11 cellular contexts compared by ENCODE assay signal in genomic region chr12:112839386-112839972, GRCh38. TPM values are rescaled to one million over a fixed set of nuclear protein-coding genes. Genes with fewer than 3 reads are reported as not detected.
DNase-seq lines count a peak whose midpoint lies in the region; ATAC-seq lines count a peak whose summit lies in the region.
"Had no signal": no experiment of that assay in that cellular context is flagged by ENCODE, and none has a peak within 500 bp of the region (broad histone marks: within the 10 kb centered on the region; RNA-seq: fewer than 3 reads in every experiment).

No MANE protein-coding gene starts in this region.

- no peak overlapping the region for H2BK15ac ChIP-seq in mesenchymal stem cell (ENCODE audit: low read depth, poor library complexity, severe bottlenecking)

- H3K27ac ChIP-seq in mesenchymal stem cell (ENCODE audit: low read length, poor library complexity, severe bottlenecking) = peak overlapping the region; percentile 55

- no peak overlapping the region for H2AK5ac ChIP-seq in mesenchymal stem cell (ENCODE audit: low read length, severe bottlenecking)

- H3K27me3 ChIP-seq in NT2/D1 (ENCODE audit: insufficient read depth, insufficient read length) = no peaks in the 10 kb centered on the region
- H3K27me3 ChIP-seq in mesenchymal stem cell (ENCODE audit: control insufficient read depth in 1 of 2, insufficient read depth in 1 of 2, low read length in 2 of 2) = peaks cover 0 to 6% of the 10 kb centered on the region in 2 experiments

- H3K9me3 ChIP-seq in NT2/D1 (ENCODE audit: insufficient read depth, low read length) (no peaks in the 10 kb centered on the region), mesenchymal stem cell (ENCODE audit: control insufficient read depth, low read length) (no peaks in the 10 kb centered on the region)

- no peak for ATAC-seq in GM21515 (IDR thresholded peaks at IDR 0.05; ENCODE audit: unreplicated experiment)
- ATAC-seq in GM18520 (IDR thresholded peaks at IDR 0.05; ENCODE audit: unreplicated experiment) = no peak
- ATAC-seq: natural killer cell had no signal

- no peak overlapping the region for H3K4me3 ChIP-seq in NT2/D1 (ENCODE audit: insufficient read length, low read depth)
- H3K4me3 ChIP-seq in mesenchymal stem cell (ENCODE audit: insufficient read depth in 1 of 2, low read depth in 1 of 2, low read length in 2 of 2) = no peak overlapping the region

- no peak overlapping the region for H3K4me2 ChIP-seq in mesenchymal stem cell (ENCODE audit: low read length, poor library complexity, severe bottlenecking)

- H4K8ac ChIP-seq in mesenchymal stem cell (ENCODE audit: low read length) = no peak overlapping the region

- H3K9ac ChIP-seq in NT2/D1 (ENCODE audit: insufficient read length, low read depth) (no peak overlapping the region), mesenchymal stem cell (ENCODE audit: low read length) (no peak overlapping the region)

- DNase-seq in ELF-1 (ENCODE audit: low read depth, low spot score) (peak; percentile 83), NT2/D1 (ENCODE audit: low read depth, low spot score) (peak; percentile 60), dermis blood vessel endothelial cell (peak; percentile 91), mesenchymal stem cell (peak; percentile 53), NCI-H1048 (lab: John Stamatoyannopoulos, UW) (no peak)
- DNase-seq in activated effector memory CD4-positive, alpha-beta T cell treated with anti-CD3 and anti-CD28 coated beads, Interleukin-2, amount 50 U/mL, for 16 hours = no peak
- DNase-seq: activated B cell treated with CpG ODN at 0.5 μM for 24 hours, natural killer cell had no signal

- H2BK120ac ChIP-seq in mesenchymal stem cell (ENCODE audit: low read depth, low read length) = no peak overlapping the region

- no peak overlapping the region for H3K23ac ChIP-seq in mesenchymal stem cell (ENCODE audit: low read length in 2 of 2)

- no peaks in the 10 kb centered on the region for H3K36me3 ChIP-seq in NT2/D1 (ENCODE audit: insufficient read depth, insufficient read length, low read length)
- no peaks in the 10 kb centered on the region for H3K36me3 ChIP-seq in mesenchymal stem cell (ENCODE audit: control insufficient read depth in 1 of 2, insufficient read depth in 2 of 2, low read depth in 1 of 2, low read length in 2 of 2)

- H3K18ac ChIP-seq in mesenchymal stem cell (ENCODE audit: low read depth in 1 of 2, low read length in 2 of 2) = no peak overlapping the region

- no peak overlapping the region for H3K14ac ChIP-seq in mesenchymal stem cell (ENCODE audit: low read length in 2 of 2)

- H4K91ac ChIP-seq in mesenchymal stem cell (ENCODE audit: low read length) = no peak overlapping the region

- H3K4me1 ChIP-seq in NT2/D1 (ENCODE audit: insufficient read depth, insufficient read length) = peaks cover 13% of the 10 kb centered on the region
- peaks cover 24% of the 10 kb centered on the region for H3K4me1 ChIP-seq in mesenchymal stem cell (ENCODE audit: control insufficient read depth, insufficient read depth, low read depth, low read length)

- no peak overlapping the region for H3K4ac ChIP-seq in mesenchymal stem cell (ENCODE audit: low read depth in 1 of 2, low read length in 2 of 2)

- H2AFZ ChIP-seq in mesenchymal stem cell (ENCODE audit: low read depth, low read length) = no peak overlapping the region

- H2BK5ac ChIP-seq in mesenchymal stem cell (ENCODE audit: low read depth, low read length, poor library complexity, severe bottlenecking) = no peak overlapping the region

- H3K79me1 ChIP-seq in mesenchymal stem cell (replicated peaks; ENCODE audit: low read length, poor library complexity, severe bottlenecking) = no peaks in the 10 kb centered on the region

- WGBS in mesenchymal stem cell = 50% methylated on average over 2 of the region's 5 CpGs

- no peak overlapping the region for H2BK12ac ChIP-seq in mesenchymal stem cell (ENCODE audit: low read length in 2 of 2)

RNA-seq across cellular contexts. Expression of gene RPH3A, which starts 47.9 kb away (rescaled TPM):
- not detected in 2 replicates for total RNA-seq in dermis blood vessel endothelial cell
- not detected for polyA plus RNA-seq in mesenchymal stem cell (2013, experiment 1 of 2)
- polyA plus RNA-seq in mesenchymal stem cell (2013, experiment 2 of 2) = not detected
- total RNA-seq: activated B cell treated with CpG ODN at 0.5 μM for 24 hours, chondrocyte had no signal

Comparison
In these comparisons a context has a peak if more than half of its experiments do, and no peak if none do; other contexts are left out.
1. DNase-seq: peak in ELF-1 (single experiment), NT2/D1 (single experiment), dermis blood vessel endothelial cell (single experiment) and mesenchymal stem cell (single experiment); none in NCI-H1048 (single experiment) and activated effector memory CD4-positive, alpha-beta T cell treated with anti-CD3 and anti-CD28 coated beads, Interleukin-2, amount 50 U/mL, for 16 hours (single experiment).